9 cellular contexts compared by ENCODE assay signal in the genomic region with DNA sequence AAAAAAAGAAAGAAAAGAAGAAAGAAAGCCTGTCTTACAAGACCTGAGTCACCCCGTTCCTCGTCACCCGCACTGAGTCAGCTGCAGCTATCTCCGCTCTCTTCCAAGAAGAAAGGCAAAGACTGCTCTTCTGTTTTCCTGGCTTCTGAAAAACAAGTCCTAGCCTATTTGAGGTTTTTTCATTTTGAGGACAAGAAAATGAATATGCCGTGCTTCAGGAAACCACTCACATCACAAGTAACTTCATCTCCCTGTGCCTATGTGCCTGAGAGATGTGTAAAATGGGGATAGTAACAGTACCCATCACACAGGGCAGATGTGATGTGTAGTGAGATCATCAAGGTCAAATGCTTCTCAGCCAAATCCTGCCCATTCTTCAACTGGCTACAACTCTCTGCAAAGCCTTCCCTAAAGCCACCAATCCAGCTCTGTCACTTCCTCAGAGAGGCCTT.
DNase-seq lines count a peak whose midpoint lies in the region; ATAC-seq and TF ChIP-seq lines count a peak whose summit lies in the region.
"Had no signal": no experiment of that assay in that cellular context is flagged by ENCODE, and none has a peak within 500 bp of the region (broad histone marks: within the 10 kb centered on the region; RNA-seq: fewer than 3 reads in every experiment).

No MANE protein-coding gene starts in this region.

- TF ChIP-seq POLR2A in stomach (IDR thresholded peaks at IDR 0.05), result no peak

- peak overlapping the region; percentile 98 for H3K9ac ChIP-seq in smooth muscle cell (ENCODE audit: low read depth)

- TF ChIP-seq EP300 in stomach (IDR thresholded peaks at IDR 0.05), result no peak

- no peaks in the 10 kb centered on the region for H3K27me3 ChIP-seq in GM23338 (ENCODE audit: insufficient read depth)
- H3K27me3 ChIP-seq in smooth muscle cell (ENCODE audit: low read depth), result no peaks in the 10 kb centered on the region
- no peaks in the 10 kb centered on the region for H3K27me3 ChIP-seq in stomach

- H3K79me2 ChIP-seq in GM23338 (replicated peaks; ENCODE audit: insufficient read depth), result no peaks in the 10 kb centered on the region
- H3K79me2 ChIP-seq in smooth muscle cell (ENCODE audit: low read depth), result no peaks in the 10 kb centered on the region

- ATAC-seq in GM23338 (no peak), HG02981 (IDR thresholded peaks at IDR 0.05; ENCODE audit: unreplicated experiment) (no peak)

- no peaks in the 10 kb centered on the region for H3K9me3 ChIP-seq in smooth muscle cell (replicated peaks; ENCODE audit: low read depth)
- no peaks in the 10 kb centered on the region for H3K9me3 ChIP-seq in stomach
- H3K9me3 ChIP-seq: esophagus muscularis mucosa had no signal

- H3F3A ChIP-seq in GM23338 (replicated peaks; ENCODE audit: low read depth) (no peaks in the 10 kb centered on the region), smooth muscle cell (ENCODE audit: low read depth) (peaks cover 22% of the 10 kb centered on the region)

- H3K36me3 Mint-ChIP-seq in GM23338 (ENCODE audit: low read depth), result peaks cover 26% of the 10 kb centered on the region; the same call in 2 of the 3 replicates

- TF ChIP-seq CTCF in GM23338 (conservative IDR thresholded peaks at IDR 0.05; ENCODE audit: low read depth in 2 of 2) (no peak), epithelial cell of proximal tubule (conservative IDR thresholded peaks at IDR 0.05; ENCODE audit: low read depth, low read length) (no peak), smooth muscle cell (IDR thresholded peaks at IDR 0.05; ENCODE audit: borderline replicate concordance, insufficient read depth, poor library complexity, severe bottlenecking) (no peak), stomach (IDR thresholded peaks at IDR 0.05) (no peak)

- no peaks in the 10 kb centered on the region for H4K20me1 ChIP-seq in GM23338 (replicated peaks; ENCODE audit: insufficient read depth)
- H4K20me1 ChIP-seq in smooth muscle cell (ENCODE audit: low read depth), result no peaks in the 10 kb centered on the region

- no peaks in the 10 kb centered on the region for H3K4me1 Mint-ChIP-seq in GM23338

- no peak overlapping the region for H3K4me2 ChIP-seq in GM23338
- H3K4me2 ChIP-seq in smooth muscle cell, result peak overlapping the region; percentile 89

- H3K36me3 ChIP-seq in GM23338 (ENCODE audit: insufficient read depth), result peaks cover 10% of the 10 kb centered on the region
- H3K36me3 ChIP-seq in smooth muscle cell (ENCODE audit: low read depth), result no peaks in the 10 kb centered on the region
- H3K36me3 ChIP-seq in stomach, result no peaks in the 10 kb centered on the region
- H3K36me3 ChIP-seq: esophagus muscularis mucosa had no signal

- no peak overlapping the region for H3K27ac Mint-ChIP-seq in GM23338

- WGBS in smooth muscle cell (ENCODE audit: low lambda C conversion rate), result 4% methylated on average over 5 of the region's 5 CpGs
- WGBS in stomach, 5 donors, result 78 to 91% (median 88%) methylated on average over 5 of the region's 5 CpGs

- peak overlapping the region; percentile 45; the same call in 1 of the 2 replicates for H3K27ac ChIP-seq in GM23338 (ENCODE audit: low read depth)
- H3K27ac ChIP-seq in smooth muscle cell (ENCODE audit: low read depth), result peak overlapping the region; percentile 100
- peak overlapping the region in 2 of 5 donors; percentile 1 to 50 for H3K27ac ChIP-seq in stomach
- H3K27ac ChIP-seq: esophagus muscularis mucosa had no signal

- intact Hi-C loops in cardiac septum (cut with DNase I) (loop anchor here (5.0 kb wide), 1 partner anchor 155 kb away; the partner anchor contains the start of gene UHRF2), stomach (cut with DNase I; ENCODE audit: low total_unique reads) (no loop called here)

- no peaks in the 10 kb centered on the region for H3K9me2 ChIP-seq in GM23338 (ENCODE audit: insufficient read depth)

- H2AFZ ChIP-seq in GM23338 (no peak overlapping the region), smooth muscle cell (ENCODE audit: low read depth) (peak overlapping the region; percentile 78)

- H3K4me3 Mint-ChIP-seq in GM23338, result no peak overlapping the region

- H3K4me3 ChIP-seq in GM23338 (no peak overlapping the region), epithelial cell of proximal tubule (ENCODE audit: low read depth, low read length) (peak overlapping the region; percentile 25), smooth muscle cell (peak overlapping the region; percentile 27), stomach (no peak overlapping the region)
- H3K4me3 ChIP-seq: esophagus muscularis mucosa had no signal

- H3K27me3 Mint-ChIP-seq in GM23338 (ENCODE audit: insufficient read depth, low read depth, poor library complexity), result no peaks in the 10 kb centered on the region

- H3K4me1 ChIP-seq in GM23338 (ENCODE audit: insufficient read depth) (no peaks in the 10 kb centered on the region), smooth muscle cell (ENCODE audit: low read depth) (peaks cover 13% of the 10 kb centered on the region), stomach (no peaks in the 10 kb centered on the region)

- DNase-seq in GM23338 (ENCODE audit: low spot score), result no peak
- peak; percentile 47 to 66 for DNase-seq in SW 1271 (lab: John Stamatoyannopoulos, UW)
- DNase-seq in epithelial cell of proximal tubule (ENCODE audit: low read depth), result peak; percentile 71
- no peak for DNase-seq in smooth muscle cell (lab: John Stamatoyannopoulos, UW; ENCODE audit: unreplicated experiment)
- no peak for DNase-seq in DMS 273 (lab: John Stamatoyannopoulos, UW; ENCODE audit: unreplicated experiment)
- no peak for DNase-seq in cardiac septum (ENCODE audit: low spot score)
- DNase-seq in stomach, result no peak

- H3K9me3 Mint-ChIP-seq in GM23338, result no peaks in the 10 kb centered on the region; the same call in 1 of the 3 replicates

TF ChIP-seq in GM23338, 12 proteins besides CTCF, POLR2A, EP300 and RAD21:
- TF ChIP-seq EZH2phosphoT487 (IDR thresholded peaks at IDR 0.05; ENCODE audit: unreplicated experiment) (no peak), NANOG (IDR thresholded peaks at IDR 0.05; ENCODE audit: borderline replicate concordance) (no peak), EZH2 (IDR thresholded peaks at IDR 0.05; ENCODE audit: low read depth, unreplicated experiment) (no peak), JUNB (IDR thresholded peaks at IDR 0.05; ENCODE audit: unreplicated experiment) (no peak), CREB1 (CRISPR knock-in tag; IDR thresholded peaks at IDR 0.05; ENCODE audit: low read depth) (no peak), ETS1 (IDR thresholded peaks at IDR 0.05) (no peak)
- TF ChIP-seq, protein P1, sequence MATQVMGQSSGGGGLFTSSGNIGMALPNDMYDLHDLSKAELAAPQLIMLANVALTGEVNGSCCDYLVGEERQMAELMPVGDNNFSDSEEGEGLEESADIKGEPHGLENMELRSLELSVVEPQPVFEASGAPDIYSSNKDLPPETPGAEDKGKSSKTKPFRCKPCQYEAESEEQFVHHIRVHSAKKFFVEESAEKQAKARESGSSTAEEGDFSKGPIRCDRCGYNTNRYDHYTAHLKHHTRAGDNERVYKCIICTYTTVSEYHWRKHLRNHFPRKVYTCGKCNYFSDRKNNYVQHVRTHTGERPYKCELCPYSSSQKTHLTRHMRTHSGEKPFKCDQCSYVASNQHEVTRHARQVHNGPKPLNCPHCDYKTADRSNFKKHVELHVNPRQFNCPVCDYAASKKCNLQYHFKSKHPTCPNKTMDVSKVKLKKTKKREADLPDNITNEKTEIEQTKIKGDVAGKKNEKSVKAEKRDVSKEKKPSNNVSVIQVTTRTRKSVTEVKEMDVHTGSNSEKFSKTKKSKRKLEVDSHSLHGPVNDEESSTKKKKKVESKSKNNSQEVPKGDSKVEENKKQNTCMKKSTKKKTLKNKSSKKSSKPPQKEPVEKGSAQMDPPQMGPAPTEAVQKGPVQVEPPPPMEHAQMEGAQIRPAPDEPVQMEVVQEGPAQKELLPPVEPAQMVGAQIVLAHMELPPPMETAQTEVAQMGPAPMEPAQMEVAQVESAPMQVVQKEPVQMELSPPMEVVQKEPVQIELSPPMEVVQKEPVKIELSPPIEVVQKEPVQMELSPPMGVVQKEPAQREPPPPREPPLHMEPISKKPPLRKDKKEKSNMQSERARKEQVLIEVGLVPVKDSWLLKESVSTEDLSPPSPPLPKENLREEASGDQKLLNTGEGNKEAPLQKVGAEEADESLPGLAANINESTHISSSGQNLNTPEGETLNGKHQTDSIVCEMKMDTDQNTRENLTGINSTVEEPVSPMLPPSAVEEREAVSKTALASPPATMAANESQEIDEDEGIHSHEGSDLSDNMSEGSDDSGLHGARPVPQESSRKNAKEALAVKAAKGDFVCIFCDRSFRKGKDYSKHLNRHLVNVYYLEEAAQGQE (IDR thresholded peaks at IDR 0.05; ENCODE audit: unreplicated experiment), result no peak
TF ChIP-seq in GM23338: peak in this region for 0.

Comparison
In these comparisons a context has a peak if more than half of its experiments do, and no peak if none do; other contexts are left out.
1. DNase-seq: peak in SW 1271 (2 of 2) and epithelial cell of proximal tubule (single experiment); none in GM23338 (single experiment), smooth muscle cell (single experiment), DMS 273 (single experiment), cardiac septum (single experiment) and stomach (single experiment).
2. H3K4me3 ChIP-seq: peak in epithelial cell of proximal tubule (single experiment) and smooth muscle cell (single experiment); none in GM23338 (single experiment) and stomach (0 of 4).